In the genomic region with DNA sequence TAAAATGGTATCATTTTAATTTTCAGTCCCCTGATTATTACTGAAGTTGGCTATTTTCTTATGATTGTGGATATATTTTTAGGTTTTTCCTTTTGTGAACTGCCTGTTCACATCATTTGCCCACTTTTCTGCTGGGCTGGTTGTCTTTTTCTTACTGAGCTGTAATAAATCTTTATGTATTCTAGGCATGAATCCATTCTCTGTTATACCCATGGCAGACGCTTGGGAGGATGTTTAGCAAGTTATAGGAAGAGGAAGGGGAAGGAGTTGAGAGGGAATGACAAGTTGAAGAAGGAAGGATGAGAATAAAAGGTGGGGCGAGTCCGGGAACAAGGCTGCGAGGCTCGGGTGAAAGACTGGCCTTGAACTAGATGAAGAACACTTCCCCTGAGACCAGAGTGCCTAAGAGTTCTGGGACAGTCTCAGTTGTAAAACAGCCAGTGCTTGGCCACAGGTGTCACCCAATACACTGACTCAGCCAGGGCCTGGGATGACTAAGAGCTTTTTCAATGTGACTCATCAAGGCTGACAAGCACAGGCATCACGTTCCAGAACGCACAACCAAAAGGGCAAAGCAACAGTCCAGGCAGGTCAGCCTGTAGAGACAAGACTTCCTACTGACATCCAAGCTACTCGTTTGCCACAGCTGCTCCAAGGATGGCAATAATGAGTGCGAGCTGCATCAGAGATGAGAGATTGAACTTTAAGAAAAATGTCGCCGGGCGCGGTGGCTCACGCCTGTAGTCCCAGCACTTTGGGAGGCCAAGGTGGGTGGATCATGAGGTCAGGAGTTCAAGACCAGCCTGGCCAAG, we compare ENCODE assay signal across 9 cellular contexts.
DNase-seq lines count a peak whose midpoint lies in the region; FAIRE-seq and TF ChIP-seq lines count a peak whose summit lies in the region.
"Had no signal": no experiment of that assay in that cellular context is flagged by ENCODE, and none has a peak within 500 bp of the region (broad histone marks: within the 10 kb centered on the region; RNA-seq: fewer than 3 reads in every experiment).

No MANE protein-coding gene starts in this region.

- DNase-seq in GM13976 (ENCODE audit: low spot score) (peak; percentile 90), H54 (ENCODE audit: insufficient read length, low spot score) (peak; percentile 82), LNCaP clone FGC (ENCODE audit: low read depth) (peak; percentile 59), head of caudate nucleus (peak in 29 of 42 donors; percentile 34 to 84 (median 50)), putamen (ENCODE audit: low spot score) (no peak)
- peak in 2 of 3 experiments; percentile 29 to 31 for DNase-seq in activated CD8-positive, alpha-beta memory T cell treated with anti-CD3 and anti-CD28 coated beads for 48 hours (ENCODE audit: low read depth in 2 of 3, low spot score in 2 of 3)
- peak; percentile 64 to 67 for DNase-seq in stimulated activated CD8-positive, alpha-beta memory T cell treated with anti-CD3 and anti-CD28 coated beads, Interleukin-15, amount 100 ng/mL, for 48 hours (ENCODE audit: low read depth in 2 of 2)
- DNase-seq in effector memory CD4-positive, alpha-beta T cell, result no peak

- FAIRE-seq in H54 (lab: Jason Lieb, UNC), result peak; percentile 94

- in situ Hi-C loops in GM13976 (cut with MboI; ENCODE audit: low sequenced_read_pairs, unreplicated experiment), result no loop called here

- intact Hi-C loops in head of caudate nucleus (cut with DNase I), result no loop called here

- no peak overlapping the region for H3K4me3 ChIP-seq in LNCaP clone FGC (ENCODE audit: low read depth, low read length)
- H3K4me3 ChIP-seq in effector memory CD4-positive, alpha-beta T cell (ENCODE audit: insufficient read depth, low read depth, low read length, poor library complexity, severe bottlenecking), result no peak overlapping the region
- H3K4me3 ChIP-seq: upper lobe of left lung had no signal

- no peaks in the 10 kb centered on the region for H3K9me3 ChIP-seq in effector memory CD4-positive, alpha-beta T cell (ENCODE audit: control insufficient read depth, low read length)
- H3K9me3 ChIP-seq: upper lobe of left lung had no signal

- H3K27ac ChIP-seq in effector memory CD4-positive, alpha-beta T cell (ENCODE audit: insufficient read depth, low read length, poor library complexity, severe bottlenecking), result no peak overlapping the region
- H3K27ac ChIP-seq: upper lobe of left lung had no signal

- no peaks in the 10 kb centered on the region for H3K4me1 ChIP-seq in effector memory CD4-positive, alpha-beta T cell (ENCODE audit: control insufficient read depth, insufficient read depth, low read length, poor library complexity, severe bottlenecking)

- no peaks in the 10 kb centered on the region for H3K27me3 ChIP-seq in effector memory CD4-positive, alpha-beta T cell (replicated peaks; ENCODE audit: control insufficient read depth, insufficient read depth, low read length, poor library complexity, severe bottlenecking)
- H3K27me3 ChIP-seq: upper lobe of left lung had no signal

- TF ChIP-seq CTCF in GM13976 (IDR thresholded peaks at IDR 0.05; ENCODE audit: borderline replicate concordance, control extremely low read depth, extremely low read depth, insufficient read depth, missing control alignments), result no peak
- no peak for TF ChIP-seq CTCF in LNCaP clone FGC (IDR thresholded peaks at IDR 0.05; ENCODE audit: control insufficient read depth, extremely low read depth, insufficient read depth)

- H3K36me3 ChIP-seq in effector memory CD4-positive, alpha-beta T cell (ENCODE audit: control insufficient read depth, insufficient read depth, low read length), result no peaks in the 10 kb centered on the region
- H3K36me3 ChIP-seq: upper lobe of left lung had no signal

- no peak for TF ChIP-seq POLR2A in H54 (IDR thresholded peaks at IDR 0.05; ENCODE audit: low read depth, low read length)

Comparison
In these comparisons a context has a peak if more than half of its experiments do, and no peak if none do; other contexts are left out.
1. DNase-seq: peak in GM13976 (single experiment), H54 (single experiment), LNCaP clone FGC (single experiment), activated CD8-positive, alpha-beta memory T cell treated with anti-CD3 and anti-CD28 coated beads for 48 hours (2 of 3), head of caudate nucleus (29 of 42) and stimulated activated CD8-positive, alpha-beta memory T cell treated with anti-CD3 and anti-CD28 coated beads, Interleukin-15, amount 100 ng/mL, for 48 hours (2 of 2); none in effector memory CD4-positive, alpha-beta T cell (0 of 3) and putamen (single experiment).